24 cellular contexts compared by ENCODE assay signal in the genomic region with DNA sequence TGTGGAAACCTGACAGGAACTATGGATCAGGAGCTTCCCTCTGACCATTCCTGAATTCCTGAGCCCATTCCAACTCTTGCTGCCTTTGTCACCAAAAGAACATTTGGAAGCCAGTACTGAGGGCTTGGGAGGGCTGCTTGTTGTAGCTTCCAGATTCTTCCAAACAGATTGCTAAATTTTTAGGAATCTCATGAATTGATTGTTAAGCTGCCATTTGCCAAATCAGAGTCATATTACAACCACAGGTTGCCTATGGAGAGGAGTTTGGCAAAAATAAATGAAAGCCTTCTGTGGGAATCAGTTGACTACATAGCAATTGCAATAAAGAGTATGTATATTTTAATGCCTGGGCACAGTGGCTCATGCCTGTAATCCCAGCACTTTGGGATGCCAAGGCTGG. TPM values are rescaled to one million over a fixed set of nuclear protein-coding genes. Genes with fewer than 3 reads are reported as not detected.
DNase-seq lines count a peak whose midpoint lies in the region; ATAC-seq, FAIRE-seq and TF ChIP-seq lines count a peak whose summit lies in the region.
"Had no signal": no experiment of that assay in that cellular context is flagged by ENCODE, and none has a peak within 500 bp of the region (broad histone marks: within the 10 kb centered on the region; RNA-seq: fewer than 3 reads in every experiment).

No MANE protein-coding gene starts in this region.

- H3K36me3 Mint-ChIP-seq in astrocyte (ENCODE audit: low read depth, unreplicated experiment), result no peaks in the 10 kb centered on the region
- H3K36me3 Mint-ChIP-seq: CD14-positive monocyte had no signal

- H3K9me3 ChIP-seq in astrocyte (ENCODE audit: insufficient read depth, low read depth, low read length), result no peaks in the 10 kb centered on the region
- no peaks in the 10 kb centered on the region for H3K9me3 ChIP-seq in upper lobe of right lung
- H3K9me3 ChIP-seq: SK-N-SH had no signal

- ATAC-seq in HG03439 (IDR thresholded peaks at IDR 0.05; ENCODE audit: unreplicated experiment) (no peak), upper lobe of right lung (no peak)
- ATAC-seq: HepG2, Panc1 had no signal

- no peaks in the 10 kb centered on the region for H3K9me3 Mint-ChIP-seq in astrocyte (ENCODE audit: unreplicated experiment)
- H3K9me3 Mint-ChIP-seq: HFFc6 had no signal

- H3K27ac Mint-ChIP-seq in astrocyte (ENCODE audit: unreplicated experiment), result no peak overlapping the region
- H3K27ac Mint-ChIP-seq: CD14-positive monocyte, HFFc6 had no signal

- no peaks in the 10 kb centered on the region for H3K27me3 Mint-ChIP-seq in astrocyte (ENCODE audit: low read depth, unreplicated experiment)

- H3K27ac ChIP-seq in astrocyte (ENCODE audit: low read depth, low read length) (no peak overlapping the region), upper lobe of right lung (no peak overlapping the region)
- H3K27ac ChIP-seq: HL-60 had no signal

- H3K9ac ChIP-seq in astrocyte (ENCODE audit: low read length), result no peak overlapping the region
- H3K9ac ChIP-seq: SK-N-SH had no signal

- H3K4me1 ChIP-seq in astrocyte (ENCODE audit: insufficient read depth, low read length) (no peaks in the 10 kb centered on the region), upper lobe of right lung (no peaks in the 10 kb centered on the region)

- H3K4me3 Mint-ChIP-seq in astrocyte (ENCODE audit: unreplicated experiment), result no peak overlapping the region
- H3K4me3 Mint-ChIP-seq: CD14-positive monocyte, HFFc6 had no signal

- no peaks in the 10 kb centered on the region for H3K79me2 ChIP-seq in astrocyte (ENCODE audit: insufficient read depth, low read length)

- H4K20me1 ChIP-seq in astrocyte (ENCODE audit: insufficient read depth, low read length), result no peaks in the 10 kb centered on the region

- intact Hi-C loops in upper lobe of right lung (cut with DNase I), result no loop called here

- TF ChIP-seq CTCF in astrocyte (IDR thresholded peaks at IDR 0.05; ENCODE audit: insufficient read depth, low read depth, low read length) (no peak), fibroblast of mammary gland (conservative IDR thresholded peaks at IDR 0.05; ENCODE audit: control insufficient read depth, insufficient read depth, low read depth, low read length) (no peak), upper lobe of right lung (IDR thresholded peaks at IDR 0.05) (no peak)

- H2AFZ ChIP-seq in astrocyte (ENCODE audit: low read depth, low read length), result no peak overlapping the region

- H3K4me3 ChIP-seq in astrocyte (ENCODE audit: insufficient read depth, low read depth, low read length) (no peak overlapping the region), fibroblast of mammary gland (ENCODE audit: control insufficient read depth, low read depth, low read length) (no peak overlapping the region), upper lobe of right lung (no peak overlapping the region)

- H3K36me3 ChIP-seq in astrocyte (ENCODE audit: insufficient read depth, low read length) (no peaks in the 10 kb centered on the region), upper lobe of right lung (no peaks in the 10 kb centered on the region)

- DNase-seq in EH (ENCODE audit: low read depth), result peak; percentile 18
- peak; percentile 20 for DNase-seq in astrocyte (ENCODE audit: low read depth)
- peak; percentile 61 for DNase-seq in fibroblast of mammary gland (ENCODE audit: low read depth)
- DNase-seq in COR-L47 (lab: John Stamatoyannopoulos, UW), result no peak
- DNase-seq in HuH-7 (ENCODE audit: low spot score), result no peak
- DNase-seq in upper lobe of right lung, result no peak
- DNase-seq: DMS79 treated with DMSO at 0.1 percent for 48 hours, H7, HFFc6, KG1, NCI-H1105, NCI-H2029 treated with DMSO at 0.1 percent for 48 hours, NCI-H226, NCI-H524, NCI-H82, SIG-M5, SK-N-SH had no signal

- no peaks in the 10 kb centered on the region for H3K4me1 Mint-ChIP-seq in astrocyte (ENCODE audit: low read depth, unreplicated experiment)

- H3K4me2 ChIP-seq in astrocyte (ENCODE audit: low read length), result no peak overlapping the region
- H3K4me2 ChIP-seq: SK-N-SH had no signal

- H3K27me3 ChIP-seq in astrocyte (ENCODE audit: insufficient read depth, low read length) (no peaks in the 10 kb centered on the region), upper lobe of right lung (no peaks in the 10 kb centered on the region)

- FAIRE-seq in astrocyte (lab: Jason Lieb, UNC), result no peak
- FAIRE-seq: GM18507, GM19239, HepG2 had no signal

RNA-seq across cellular contexts. Expression of a gene that starts 39.2 kb away (rescaled TPM):
- total RNA-seq in astrocyte (0.29 and 0.30 TPM in 2 replicates), upper lobe of right lung (1.6 TPM)
- total RNA-seq: H7, HepG2 had no signal

Comparison
In these comparisons a context has a peak if more than half of its experiments do, and no peak if none do; other contexts are left out.
1. DNase-seq: peak in EH (single experiment), astrocyte (single experiment) and fibroblast of mammary gland (single experiment); none in COR-L47 (single experiment), HuH-7 (single experiment) and upper lobe of right lung (single experiment).